ENCODE assay signal across 25 cellular contexts in genomic region chr3:53728606-53729005, GRCh38.
"Had no signal": no experiment of that assay in that cellular context is flagged by ENCODE, and none has a peak within 500 bp of the region (broad histone marks: within the 10 kb centered on the region; RNA-seq: fewer than 3 reads in every experiment).

No MANE protein-coding gene starts in this region.

- H3K4me3 Mint-ChIP-seq: immature natural killer cell; memory B cell; naive B cell; natural killer cell treated with Interleukin-12 subunit alpha and Interleukin-12 subunit beta and Interleukin-15 and Interleukin-18, amount 100 ng/mL, for 72 hours; stimulated activated effector memory CD8-positive, alpha-beta T cell treated with anti-CD3 and anti-CD28 coated beads, Interleukin-12 subunit alpha, Interleukin-12 subunit beta, amount 100 ng/mL, for 72 hours had no signal

- H3K4me1 Mint-ChIP-seq: immature natural killer cell; memory B cell; naive B cell; stimulated activated effector memory CD8-positive, alpha-beta T cell treated with anti-CD3 and anti-CD28 coated beads, Interleukin-12 subunit alpha, Interleukin-12 subunit beta, amount 100 ng/mL, for 72 hours had no signal

- H3K36me3 ChIP-seq: gastroesophageal sphincter, heart right ventricle, neutrophil, pancreas, right atrium auricular region, stomach, thyroid gland, vagina had no signal

- H3K27ac Mint-ChIP-seq: immature natural killer cell; memory B cell; naive B cell; natural killer cell treated with Interleukin-12 subunit alpha and Interleukin-12 subunit beta and Interleukin-15 and Interleukin-18, amount 100 ng/mL, for 72 hours; stimulated activated effector memory CD8-positive, alpha-beta T cell treated with anti-CD3 and anti-CD28 coated beads, Interleukin-12 subunit alpha, Interleukin-12 subunit beta, amount 100 ng/mL, for 72 hours had no signal

- H3K4me1 ChIP-seq: foreskin keratinocyte, pancreas had no signal

- H3K9me3 ChIP-seq: gastroesophageal sphincter, heart right ventricle, neutrophil, pancreas, right atrium auricular region, stomach, thyroid gland, vagina had no signal

- H3K27ac ChIP-seq: dorsolateral prefrontal cortex, foreskin keratinocyte, gastroesophageal sphincter, heart right ventricle, neutrophil, pancreas, right atrium auricular region, stomach, thyroid gland, vagina had no signal

- ATAC-seq: esophagus mucosa; foreskin keratinocyte; gastroesophageal sphincter; heart right ventricle; natural killer cell treated with Interleukin-12 subunit alpha and Interleukin-12 subunit beta and Interleukin-15 and Interleukin-18, amount 100 ng/mL, for 72 hours; pancreas; sciatic nerve; stimulated activated effector memory CD8-positive, alpha-beta T cell treated with anti-CD3 and anti-CD28 coated beads, Interleukin-12 subunit alpha, Interleukin-12 subunit beta, amount 100 ng/mL, for 72 hours had no signal

- H3K9me3 Mint-ChIP-seq: immature natural killer cell; memory B cell; naive B cell; natural killer cell treated with Interleukin-12 subunit alpha and Interleukin-12 subunit beta and Interleukin-15 and Interleukin-18, amount 100 ng/mL, for 72 hours; stimulated activated effector memory CD8-positive, alpha-beta T cell treated with anti-CD3 and anti-CD28 coated beads, Interleukin-12 subunit alpha, Interleukin-12 subunit beta, amount 100 ng/mL, for 72 hours had no signal

- H3K27me3 ChIP-seq: dorsolateral prefrontal cortex, foreskin keratinocyte, pancreas, right atrium auricular region, thyroid gland, vagina had no signal

- H3K4me3 ChIP-seq: dorsolateral prefrontal cortex, gastroesophageal sphincter, heart right ventricle, lung, pancreas, right atrium auricular region, stomach, thyroid gland, vagina had no signal

- H3K36me3 Mint-ChIP-seq: immature natural killer cell; memory B cell; naive B cell; natural killer cell treated with Interleukin-12 subunit alpha and Interleukin-12 subunit beta and Interleukin-15 and Interleukin-18, amount 100 ng/mL, for 72 hours; stimulated activated effector memory CD8-positive, alpha-beta T cell treated with anti-CD3 and anti-CD28 coated beads, Interleukin-12 subunit alpha, Interleukin-12 subunit beta, amount 100 ng/mL, for 72 hours had no signal

- DNase-seq: dorsolateral prefrontal cortex; effector CD4-positive, alpha-beta T cell; foreskin keratinocyte; glutamatergic neuron; heart right ventricle; hypothalamus; immature natural killer cell; naive B cell; pancreas; stimulated activated CD4-positive, alpha-beta T cell treated with anti-CD3 and anti-CD28 coated beads, Interleukin-2, amount 100 ng/mL, for 24 hours; stimulated activated CD4-positive, alpha-beta T cell treated with anti-CD3 and anti-CD28 coated beads, Interleukin-4, amount 100 ng/mL, for 24 hours; stimulated activated naive CD4-positive, alpha-beta T cell treated with Interleukin-2 at 50 U/mL for 16 hours; stomach; thyroid gland; trophoblast cell had no signal
